Comparison of ENCODE assay signal across 5 cellular contexts in genomic region chrX:152587523-152587922, GRCh38. TPM values are rescaled to one million over a fixed set of nuclear protein-coding genes. Genes with fewer than 3 reads are reported as not detected.
"Had no signal": no experiment of that assay in that cellular context is flagged by ENCODE, and none has a peak within 500 bp of the region (broad histone marks: within the 10 kb centered on the region; RNA-seq: fewer than 3 reads in every experiment).

No MANE protein-coding gene starts in this region.

RNA-seq across cellular contexts. Expression of gene GABRQ, which starts 50.2 kb away (rescaled TPM):
- total RNA-seq: subcutaneous adipose tissue, thoracic aorta, transverse colon, upper lobe of left lung, upper lobe of right lung had no signal
